13 cellular contexts compared by ENCODE assay signal in genomic region chr15:63941698-63942465, GRCh38.
DNase-seq lines count a peak whose midpoint lies in the region; ATAC-seq and TF ChIP-seq lines count a peak whose summit lies in the region.
"Had no signal": no experiment of that assay in that cellular context is flagged by ENCODE, and none has a peak within 500 bp of the region (broad histone marks: within the 10 kb centered on the region; RNA-seq: fewer than 3 reads in every experiment).

No MANE protein-coding gene starts in this region.

- peaks cover 1% of the 10 kb centered on the region for H3K79me2 ChIP-seq in trophoblast cell (ENCODE audit: control insufficient read depth, insufficient read depth, low read length, poor library complexity)
- no peaks in the 10 kb centered on the region for H3K79me2 ChIP-seq in MM.1S (ENCODE audit: low read length)

- peak overlapping the region; percentile 48 for H3K4me3 ChIP-seq in trophoblast cell (ENCODE audit: low read depth, low read length)
- H3K4me3 ChIP-seq in MM.1S (ENCODE audit: low read length), result no peak overlapping the region
- H3K4me3 ChIP-seq: HAP-1, prostate gland had no signal

- no peak overlapping the region for H3K23ac ChIP-seq in trophoblast cell (ENCODE audit: low read length)

- no peak overlapping the region for H3K4ac ChIP-seq in trophoblast cell (ENCODE audit: low read depth, low read length)

- H3K36me3 Mint-ChIP-seq in natural killer cell, result no peaks in the 10 kb centered on the region
- no peaks in the 10 kb centered on the region for H3K36me3 Mint-ChIP-seq in natural killer cell treated with Interleukin-12 subunit alpha and Interleukin-12 subunit beta and Interleukin-15 and Interleukin-18, amount 100 ng/mL, for 72 hours
- H3K36me3 Mint-ChIP-seq in immature natural killer cell, result peaks cover 0 to 3% (median 0%) of the 10 kb centered on the region in 3 donors

- no peak for ATAC-seq in natural killer cell
- no peak for ATAC-seq in natural killer cell treated with Interleukin-12 subunit alpha and Interleukin-12 subunit beta and Interleukin-15 and Interleukin-18, amount 100 ng/mL, for 72 hours
- no peak for ATAC-seq in GM21360 (IDR thresholded peaks at IDR 0.05; ENCODE audit: unreplicated experiment)

- peaks cover 4% of the 10 kb centered on the region for H3K79me1 ChIP-seq in trophoblast cell (ENCODE audit: low read length)

- intact Hi-C loops in natural killer cell (cut with micrococcal nuclease), result no loop called here

- H3K4me2 ChIP-seq in trophoblast cell (ENCODE audit: low read length) (no peak overlapping the region), MM.1S (ENCODE audit: low read depth, low read length) (no peak overlapping the region)

- no peaks in the 10 kb centered on the region for H4K20me1 ChIP-seq in MM.1S (ENCODE audit: insufficient read depth, low read length)

- H4K91ac ChIP-seq in trophoblast cell (ENCODE audit: low read depth, low read length), result no peak overlapping the region

- H3K27ac Mint-ChIP-seq in natural killer cell (peak overlapping the region; percentile 90 to 93), immature natural killer cell (peak overlapping the region in 5 of 6 donors; percentile 65 to 91 (median 78))
- H3K27ac Mint-ChIP-seq in natural killer cell treated with Interleukin-12 subunit alpha and Interleukin-12 subunit beta and Interleukin-15 and Interleukin-18, amount 100 ng/mL, for 72 hours, result peak overlapping the region in 1 of 2 donors; percentile 88

- no peak overlapping the region for H4K8ac ChIP-seq in trophoblast cell (ENCODE audit: low read depth, low read length)

- no peak overlapping the region for H3K4me3 Mint-ChIP-seq in natural killer cell
- H3K4me3 Mint-ChIP-seq in natural killer cell treated with Interleukin-12 subunit alpha and Interleukin-12 subunit beta and Interleukin-15 and Interleukin-18, amount 100 ng/mL, for 72 hours, result no peak overlapping the region
- H3K4me3 Mint-ChIP-seq in immature natural killer cell, result no peak overlapping the region
- H3K4me3 Mint-ChIP-seq: stimulated activated naive CD8-positive, alpha-beta T cell treated with anti-CD3 and anti-CD28 coated beads, Interleukin-15, Interleukin-2, amounts not matched to agents 100 ng/mL and 50 ng/mL, for 24 hours had no signal

- H3K27me3 Mint-ChIP-seq in natural killer cell (ENCODE audit: low read depth in 2 of 2), result no peaks in the 10 kb centered on the region
- H3K27me3 Mint-ChIP-seq in natural killer cell treated with Interleukin-12 subunit alpha and Interleukin-12 subunit beta and Interleukin-15 and Interleukin-18, amount 100 ng/mL, for 72 hours, result no peaks in the 10 kb centered on the region
- H3K27me3 Mint-ChIP-seq in immature natural killer cell (ENCODE audit: low read depth in 3 of 3), result peaks cover 2 to 9% (median 4%) of the 10 kb centered on the region in 3 donors
- H3K27me3 Mint-ChIP-seq: stimulated activated naive CD8-positive, alpha-beta T cell treated with anti-CD3 and anti-CD28 coated beads, Interleukin-15, Interleukin-2, amounts not matched to agents 100 ng/mL and 50 ng/mL, for 24 hours had no signal

- no peak overlapping the region for H3K27ac ChIP-seq in trophoblast cell (ENCODE audit: low read depth, low read length)
- no peak overlapping the region for H3K27ac ChIP-seq in MM.1S (ENCODE audit: low read length)
- H3K27ac ChIP-seq: prostate gland had no signal

- DNase-seq in natural killer cell (no peak), immature natural killer cell (no peak), trophoblast cell (no peak), MM.1S (no peak), nucleus accumbens (lab: John Stamatoyannopoulos, UW) (no peak), KG1 (lab: John Stamatoyannopoulos, UW) (no peak)
- no peak for DNase-seq in natural killer cell treated with Interleukin-12 subunit alpha and Interleukin-12 subunit beta and Interleukin-15 and Interleukin-18, amount 100 ng/mL, for 72 hours (ENCODE audit: low spot score)
- DNase-seq: activated gamma-delta T cell, amygdala had no signal

- H3K9ac ChIP-seq in trophoblast cell (ENCODE audit: low read length), result no peak overlapping the region
- no peak overlapping the region for H3K9ac ChIP-seq in MM.1S (ENCODE audit: low read length)

- H2BK12ac ChIP-seq in trophoblast cell (ENCODE audit: low read length), result peak overlapping the region; percentile 8

- no peak for TF ChIP-seq CTCF in natural killer cell (IDR thresholded peaks at IDR 0.05)
- TF ChIP-seq CTCF in MM.1S (IDR thresholded peaks at IDR 0.05; ENCODE audit: low read length), result no peak

- H2AFZ ChIP-seq in trophoblast cell (ENCODE audit: insufficient read depth, low read length, poor library complexity), result no peak overlapping the region
- H2AFZ ChIP-seq in MM.1S (ENCODE audit: low read length), result no peak overlapping the region

- H2BK5ac ChIP-seq in trophoblast cell (ENCODE audit: low read depth, low read length, poor library complexity), result no peak overlapping the region

- H3K4me1 Mint-ChIP-seq in natural killer cell (peaks cover 38 to 66% of the 10 kb centered on the region in 2 donors), immature natural killer cell (peaks cover 43 to 61% of the 10 kb centered on the region in 2 donors)
- H3K4me1 Mint-ChIP-seq in natural killer cell treated with Interleukin-12 subunit alpha and Interleukin-12 subunit beta and Interleukin-15 and Interleukin-18, amount 100 ng/mL, for 72 hours (ENCODE audit: low read depth in 2 of 2), result peaks cover 38 to 44% of the 10 kb centered on the region in 2 donors

- H3K9me3 ChIP-seq in trophoblast cell (ENCODE audit: insufficient read depth, low read depth, low read length) (no peaks in the 10 kb centered on the region), MM.1S (replicated peaks; ENCODE audit: insufficient read depth, low read length) (no peaks in the 10 kb centered on the region)
- H3K9me3 ChIP-seq: HAP-1, prostate gland had no signal

- no peak overlapping the region for H2BK120ac ChIP-seq in trophoblast cell (ENCODE audit: insufficient read depth, low read length, poor library complexity)

- H3K9me2 ChIP-seq in MM.1S (replicated peaks; ENCODE audit: insufficient read depth, low read length), result no peaks in the 10 kb centered on the region

- H3K9me3 Mint-ChIP-seq in natural killer cell (no peaks in the 10 kb centered on the region), immature natural killer cell (no peaks in the 10 kb centered on the region)
- no peaks in the 10 kb centered on the region for H3K9me3 Mint-ChIP-seq in natural killer cell treated with Interleukin-12 subunit alpha and Interleukin-12 subunit beta and Interleukin-15 and Interleukin-18, amount 100 ng/mL, for 72 hours
- H3K9me3 Mint-ChIP-seq: stimulated activated naive CD8-positive, alpha-beta T cell treated with anti-CD3 and anti-CD28 coated beads, Interleukin-15, Interleukin-2, amounts not matched to agents 100 ng/mL and 50 ng/mL, for 24 hours had no signal

- no peaks in the 10 kb centered on the region for H3K27me3 ChIP-seq in trophoblast cell (ENCODE audit: insufficient read depth, low read length)
- H3K27me3 ChIP-seq in MM.1S (replicated peaks; ENCODE audit: insufficient read depth, low read length), result no peaks in the 10 kb centered on the region

- no peak overlapping the region for H4K12ac ChIP-seq in trophoblast cell (ENCODE audit: low read depth, low read length)

- no peaks in the 10 kb centered on the region for H3F3A ChIP-seq in MM.1S (ENCODE audit: insufficient read depth, low read length)

- no peak overlapping the region for H3K14ac ChIP-seq in trophoblast cell (ENCODE audit: low read length)

- H3K36me3 ChIP-seq in trophoblast cell (ENCODE audit: control insufficient read depth in 1 of 2, insufficient read depth in 2 of 2, low read length in 2 of 2) (no peaks in the 10 kb centered on the region), MM.1S (replicated peaks; ENCODE audit: insufficient read depth, low read length) (no peaks in the 10 kb centered on the region)
- H3K36me3 ChIP-seq: HAP-1, prostate gland had no signal

- H3K4me1 ChIP-seq in trophoblast cell (ENCODE audit: control insufficient read depth in 1 of 2, insufficient read depth in 2 of 2, low read length in 2 of 2) (peaks cover 0 to 7% of the 10 kb centered on the region in 2 experiments), MM.1S (ENCODE audit: low read length) (no peaks in the 10 kb centered on the region)
- H3K4me1 ChIP-seq: prostate gland had no signal

- WGBS in trophoblast cell (ENCODE audit: extremely low coverage, insufficient coverage, insufficient read length), result no CpG with 5 or more reads among the region's 7 CpGs

- H2AK5ac ChIP-seq in trophoblast cell (ENCODE audit: low read length), result no peak overlapping the region

- no peak overlapping the region for H3K18ac ChIP-seq in trophoblast cell (ENCODE audit: low read length)
